In the genomic region with DNA sequence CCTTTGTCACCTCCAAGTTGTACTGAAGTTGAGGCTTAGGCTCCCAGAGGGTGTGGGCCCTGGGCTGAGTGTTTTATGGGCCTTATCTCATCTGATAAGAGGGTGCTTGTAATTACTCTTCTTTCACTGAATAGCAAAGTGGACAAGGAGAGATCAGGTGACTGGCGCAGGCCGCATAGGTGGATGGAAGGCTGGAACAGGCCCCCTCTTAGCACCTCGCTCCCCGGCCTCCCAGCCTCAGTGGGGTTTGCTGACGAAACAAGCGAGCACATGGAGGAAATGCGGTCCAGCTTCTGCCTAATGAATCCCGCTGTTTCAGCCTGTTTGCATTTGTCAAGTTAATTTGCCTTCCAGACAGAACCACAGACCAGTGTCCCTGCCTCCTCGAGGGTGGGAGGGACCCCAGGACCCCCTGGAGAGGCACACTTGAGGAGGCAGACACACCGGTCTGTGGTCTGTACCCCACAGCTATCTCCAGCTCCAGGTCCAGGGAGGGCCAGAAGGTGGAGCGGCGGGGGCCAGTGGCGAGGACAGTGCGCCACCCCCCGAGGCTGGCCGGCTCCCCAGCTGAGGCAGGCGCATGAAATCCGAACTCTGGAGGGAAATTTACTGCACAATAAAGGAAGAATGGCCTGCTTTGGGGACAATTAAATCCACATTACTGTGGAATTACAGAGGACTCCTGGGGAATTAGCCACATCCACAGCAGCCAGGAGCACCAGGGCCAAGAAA, we compare ENCODE assay signal across 23 cellular contexts.
DNase-seq lines count a peak whose midpoint lies in the region; ATAC-seq, FAIRE-seq and TF ChIP-seq lines count a peak whose summit lies in the region.
"Had no signal": no experiment of that assay in that cellular context is flagged by ENCODE, and none has a peak within 500 bp of the region (broad histone marks: within the 10 kb centered on the region; RNA-seq: fewer than 3 reads in every experiment).

No MANE protein-coding gene starts in this region.

- H4K8ac ChIP-seq in H1 (ENCODE audit: extremely low read depth, insufficient read depth, low read length), result no peak overlapping the region

- H3K36me3 Mint-ChIP-seq in activated T-helper 1 cell treated with anti-CD3 and anti-CD28 coated beads, Interleukin-12 subunit alpha, Interleukin-12 subunit beta, Interleukin-2, Interleukin-4 antibody, amounts not matched to agents 30 ng/mL and 10 ng/mL and 1 ng/mL, durations not matched to agents 14 hours and 24 hours and 36 hours (ENCODE audit: low read depth), result no peaks in the 10 kb centered on the region

- no peak for TF ChIP-seq CTCF in H1 (IDR thresholded peaks at IDR 0.05; ENCODE audit: control extremely low read depth in 1 of 3, insufficient read depth in 1 of 3, low read depth in 1 of 3, low read length in 3 of 3)
- no peak for TF ChIP-seq CTCF in mucosa of descending colon (IDR thresholded peaks at IDR 0.05)
- no peak for TF ChIP-seq CTCF in GM13976 (IDR thresholded peaks at IDR 0.05; ENCODE audit: borderline replicate concordance, control extremely low read depth, extremely low read depth, insufficient read depth, missing control alignments)

- H3K79me1 ChIP-seq in H1 (ENCODE audit: low read depth, low read length), result no peaks in the 10 kb centered on the region

- no peaks in the 10 kb centered on the region for H4K20me1 ChIP-seq in H1 (replicated peaks in 1 of 2; ENCODE audit: control insufficient read depth in 1 of 2, insufficient read depth in 2 of 2, low read length in 2 of 2)

- POLR2A ChIA-PET in H1 (lab: Charles Lee; ENCODE audit: partially characterized antibody), result no interaction called here

- 0 out of 2 replicates have a peak overlapping the region, but pooled peaks have one; percentile 40 for H2BK15ac ChIP-seq in H1 (ENCODE audit: low read length)

- H3K4me1 ChIP-seq in H1 (replicated peaks in 1 of 4; ENCODE audit: control insufficient read depth in 3 of 4, insufficient read depth in 4 of 4, low read length in 3 of 4) (no peaks in the 10 kb centered on the region; a peak in 1 of 7 replicates), mucosa of descending colon (ENCODE audit: low read depth) (peaks cover 10% of the 10 kb centered on the region), small intestine (ENCODE audit: control insufficient read depth in 2 of 2, insufficient read depth in 1 of 2, low read depth in 1 of 2, low read length in 1 of 2) (peaks cover 0 to 4% of the 10 kb centered on the region in 2 donors)
- H3K4me1 ChIP-seq: A549 had no signal

- no peak overlapping the region for H3K4ac ChIP-seq in H1 (replicated peaks; ENCODE audit: insufficient read length, low read depth, low read length)

- no peaks in the 10 kb centered on the region for H3K4me1 Mint-ChIP-seq in activated T-helper 1 cell treated with anti-CD3 and anti-CD28 coated beads, Interleukin-12 subunit alpha, Interleukin-12 subunit beta, Interleukin-2, Interleukin-4 antibody, amounts not matched to agents 30 ng/mL and 10 ng/mL and 1 ng/mL, durations not matched to agents 14 hours and 24 hours and 36 hours (ENCODE audit: low read depth)

- CTCF ChIA-PET in H1 (lab: Charles Lee; ENCODE audit: partially characterized antibody), result interaction anchor here (0.5 to 0.9 kb wide), 2 partner anchors 17 to 257 kb away, joined by 3 to 4 read pairs; no protein-coding TSS in a partner anchor

- H2AK5ac ChIP-seq in H1 (ENCODE audit: low read depth, low read length), result no peak overlapping the region

- TF ChIP-seq RAD21 in H1 (IDR thresholded peaks at IDR 0.05 in 1 of 2, conservative IDR thresholded peaks at IDR 0.05 in 1 of 2; ENCODE audit: low read depth in 2 of 2, low read length in 2 of 2), result no peak

- H3K79me2 ChIP-seq in H1 (ENCODE audit: control insufficient read depth in 1 of 2, insufficient read depth in 2 of 2, low read length in 2 of 2), result no peaks in the 10 kb centered on the region

- no peak overlapping the region for H3K4me2 ChIP-seq in H1 (ENCODE audit: insufficient read depth in 1 of 2, low read depth in 2 of 2, low read length in 2 of 2)
- H3K4me2 ChIP-seq: A549 had no signal

- H3K56ac ChIP-seq in H1 (replicated peaks; ENCODE audit: insufficient read length, low read depth, low read length), result no peak overlapping the region

- 88% methylated on average over 12 of the region's 18 CpGs; no CpG with 5 or more reads in 1 of the 2 experiments for WGBS in H1 (ENCODE audit: extremely low coverage in 1 of 2, insufficient coverage in 1 of 2, insufficient read length in 1 of 2, insufficient replicate concordance in 2 of 2, low coverage in 1 of 2, low lambda C conversion rate in 2 of 2, missing lambda C conversion rate in 1 of 2), 2 experiments
- 54 to 76% (median 55%) methylated on average over 18 of the region's 18 CpGs for WGBS in small intestine, 3 donors

- FAIRE-seq in H1 (lab: Jason Lieb, UNC) (no peak), small intestine (lab: Jason Lieb, UNC) (no peak)
- FAIRE-seq: A549, GM12892, H54 had no signal

- in situ Hi-C loops in GM13976 (cut with MboI; ENCODE audit: low sequenced_read_pairs, unreplicated experiment), result no loop called here

- H4K5ac ChIP-seq in H1 (ENCODE audit: insufficient read length, low read depth, low read length), result no peak overlapping the region

- no peak overlapping the region for H2BK12ac ChIP-seq in H1 (ENCODE audit: low read depth, low read length)

- H3K23me2 ChIP-seq in H1 (ENCODE audit: low read depth, low read length), result no peaks in the 10 kb centered on the region; the same call in 1 of the 2 replicates

- H3K27me3 Mint-ChIP-seq in activated T-helper 1 cell treated with anti-CD3 and anti-CD28 coated beads, Interleukin-12 subunit alpha, Interleukin-12 subunit beta, Interleukin-2, Interleukin-4 antibody, amounts not matched to agents 30 ng/mL and 10 ng/mL and 1 ng/mL, durations not matched to agents 14 hours and 24 hours and 36 hours (ENCODE audit: insufficient read depth), result peaks cover 6% of the 10 kb centered on the region
- H3K27me3 Mint-ChIP-seq: CD4-positive, alpha-beta T cell had no signal

- H3K9me3 ChIP-seq in H1 (ENCODE audit: insufficient read depth in 2 of 2, low read depth in 1 of 2, low read length in 1 of 2) (no peaks in the 10 kb centered on the region), mucosa of descending colon (no peaks in the 10 kb centered on the region), small intestine (ENCODE audit: control insufficient read depth, low read depth) (no peaks in the 10 kb centered on the region)
- H3K9me3 ChIP-seq: A549 had no signal

- H2BK5ac ChIP-seq in H1 (ENCODE audit: low read depth, low read length), result no peak overlapping the region

- H3K27ac ChIP-seq in H1 (ENCODE audit: low read depth, low read length) (no peak overlapping the region), small intestine (ENCODE audit: low read depth in 1 of 2, low read length in 1 of 2) (no peak overlapping the region)
- H3K27ac ChIP-seq: A549 had no signal

- no peak overlapping the region for H3K4me3 Mint-ChIP-seq in activated T-helper 1 cell treated with anti-CD3 and anti-CD28 coated beads, Interleukin-12 subunit alpha, Interleukin-12 subunit beta, Interleukin-2, Interleukin-4 antibody, amounts not matched to agents 30 ng/mL and 10 ng/mL and 1 ng/mL, durations not matched to agents 14 hours and 24 hours and 36 hours
- H3K4me3 Mint-ChIP-seq: CD4-positive, alpha-beta T cell had no signal

- H3K27me3 ChIP-seq in H1 (replicated peaks in 1 of 4; ENCODE audit: control insufficient read depth in 3 of 4, extremely low read depth in 1 of 4, insufficient read depth in 3 of 4, low read length in 3 of 4) (no peaks in the 10 kb centered on the region), small intestine (ENCODE audit: control insufficient read depth in 2 of 2, insufficient read depth in 2 of 2, low read length in 2 of 2) (no peaks in the 10 kb centered on the region)

- H4K91ac ChIP-seq in H1 (replicated peaks; ENCODE audit: insufficient read length, low read length), result no peak overlapping the region

- H3K36me3 ChIP-seq in H1 (ENCODE audit: control insufficient read depth in 2 of 4, insufficient read depth in 4 of 4, low read length in 3 of 4) (no peaks in the 10 kb centered on the region), mucosa of descending colon (ENCODE audit: low read depth) (no peaks in the 10 kb centered on the region), small intestine (ENCODE audit: control insufficient read depth in 2 of 2, insufficient read depth in 2 of 2, low read length in 2 of 2) (no peaks in the 10 kb centered on the region)

- H3K9me3 Mint-ChIP-seq in activated T-helper 1 cell treated with anti-CD3 and anti-CD28 coated beads, Interleukin-12 subunit alpha, Interleukin-12 subunit beta, Interleukin-2, Interleukin-4 antibody, amounts not matched to agents 30 ng/mL and 10 ng/mL and 1 ng/mL, durations not matched to agents 14 hours and 24 hours and 36 hours, result no peaks in the 10 kb centered on the region
- H3K9me3 Mint-ChIP-seq: CD4-positive, alpha-beta T cell had no signal

- no peak overlapping the region for H3K14ac ChIP-seq in H1 (ENCODE audit: insufficient read length)

- H2BK120ac ChIP-seq in H1 (replicated peaks; ENCODE audit: low read depth, low read length), result no peak overlapping the region

- H3K27ac Mint-ChIP-seq in activated T-helper 1 cell treated with anti-CD3 and anti-CD28 coated beads, Interleukin-12 subunit alpha, Interleukin-12 subunit beta, Interleukin-2, Interleukin-4 antibody, amounts not matched to agents 30 ng/mL and 10 ng/mL and 1 ng/mL, durations not matched to agents 14 hours and 24 hours and 36 hours, result no peak overlapping the region
- H3K27ac Mint-ChIP-seq: CD4-positive, alpha-beta T cell had no signal

- H3K9ac ChIP-seq in H1 (replicated peaks in 1 of 4; ENCODE audit: extremely low read depth in 1 of 4, low read depth in 3 of 4, low read length in 3 of 4), result no peak overlapping the region

- H2BK20ac ChIP-seq in H1 (ENCODE audit: low read length), result no peak overlapping the region

- H3K23ac ChIP-seq in H1 (ENCODE audit: insufficient read length), result no peak overlapping the region

- no peak for TF ChIP-seq POLR2A in H1 (IDR thresholded peaks at IDR 0.05; ENCODE audit: control extremely low read depth in 1 of 2, low read depth in 2 of 2, low read length in 2 of 2)

- intact Hi-C loops in mucosa of descending colon (cut with DNase I, micrococcal nuclease), result no loop called here
- intact Hi-C loops in activated T-helper 1 cell treated with anti-CD3 and anti-CD28 coated beads, Interleukin-12 subunit alpha, Interleukin-12 subunit beta, Interleukin-2, Interleukin-4 antibody, amounts not matched to agents 30 ng/mL and 10 ng/mL and 1 ng/mL, durations not matched to agents 14 hours and 24 hours and 36 hours (cut with micrococcal nuclease), result no loop called here

- H3K4me3 ChIP-seq in H1 (ENCODE audit: extremely low read depth in 1 of 4, insufficient read depth in 2 of 4, low read depth in 3 of 4, low read length in 4 of 4), result no peak overlapping the region
- H3K4me3 ChIP-seq in mucosa of descending colon, result no peak overlapping the region
- no peak overlapping the region for H3K4me3 ChIP-seq in small intestine (ENCODE audit: low read depth in 1 of 2, low read length in 2 of 2)
- H3K4me3 ChIP-seq: A549 had no signal

- no peak overlapping the region for H2AFZ ChIP-seq in H1 (ENCODE audit: low read length)

- no peak for TF ChIP-seq EP300 in H1 (IDR thresholded peaks at IDR 0.05; ENCODE audit: borderline replicate concordance in 1 of 2, low read depth in 2 of 2, low read length in 2 of 2)

- peak; percentile 33 for DNase-seq in NCI-H146 (lab: John Stamatoyannopoulos, UW)
- DNase-seq in H1 (ENCODE audit: low read depth in 1 of 2, low spot score in 2 of 2), result no peak
- peak in 2 of 3 donors; percentile 53 to 60 for DNase-seq in mucosa of descending colon
- peak; percentile 76 for DNase-seq in small intestine
- DNase-seq in activated CD4-positive, CD25-positive, alpha-beta regulatory T cell (lab: John Stamatoyannopoulos, UW), result no peak
- DNase-seq in stimulated activated naive CD8-positive, alpha-beta T cell treated with anti-CD3 and anti-CD28 coated beads, Interleukin-15, Interleukin-2, amounts not matched to agents 100 U/mL and 50 U/mL, for 24 hours, result no peak
- DNase-seq in GM13976 (ENCODE audit: low spot score), result no peak
- DNase-seq in activated T-helper 1 cell treated with anti-CD3 and anti-CD28 coated beads, Interleukin-12 subunit alpha, Interleukin-12 subunit beta, Interleukin-2, Interleukin-4 antibody, amounts not matched to agents 30 ng/mL and 10 ng/mL and 1 ng/mL, durations not matched to agents 14 hours and 24 hours and 36 hours (ENCODE audit: low spot score), result no peak
- DNase-seq: Calu3; CD4-positive, alpha-beta T cell; DMS53; EL; MM.1S; NCI-H1092; NCI-H1436 treated with DMSO at 0.1 percent for 48 hours; NCI-H2081; NCI-H510A; NCI-H748 treated with DMSO at 0.1 percent for 48 hours; NK-92 treated with Interleukin-12 subunit alpha and Interleukin-12 subunit beta, amount 100 ng/mL, for 24 hours; Right ventricle myocardium superior had no signal

- ATAC-seq in mucosa of descending colon, result peak; percentile 87
- no peak for ATAC-seq in stimulated activated naive CD8-positive, alpha-beta T cell treated with anti-CD3 and anti-CD28 coated beads, Interleukin-15, Interleukin-2, amounts not matched to agents 100 U/mL and 50 U/mL, for 24 hours
- ATAC-seq: A549 had no signal

- H3K18ac ChIP-seq in H1 (ENCODE audit: extremely low read depth, low read length), result no peak overlapping the region

Comparison
In these comparisons a context has a peak if more than half of its experiments do, and no peak if none do; other contexts are left out.
1. DNase-seq: peak in NCI-H146 (single experiment), mucosa of descending colon (2 of 3) and small intestine (single experiment); none in H1 (0 of 2), activated CD4-positive, CD25-positive, alpha-beta regulatory T cell (0 of 4), stimulated activated naive CD8-positive, alpha-beta T cell treated with anti-CD3 and anti-CD28 coated beads, Interleukin-15, Interleukin-2, amounts not matched to agents 100 U/mL and 50 U/mL, for 24 hours (single experiment), GM13976 (single experiment) and activated T-helper 1 cell treated with anti-CD3 and anti-CD28 coated beads, Interleukin-12 subunit alpha, Interleukin-12 subunit beta, Interleukin-2, Interleukin-4 antibody, amounts not matched to agents 30 ng/mL and 10 ng/mL and 1 ng/mL, durations not matched to agents 14 hours and 24 hours and 36 hours (single experiment).